In the genomic region with DNA sequence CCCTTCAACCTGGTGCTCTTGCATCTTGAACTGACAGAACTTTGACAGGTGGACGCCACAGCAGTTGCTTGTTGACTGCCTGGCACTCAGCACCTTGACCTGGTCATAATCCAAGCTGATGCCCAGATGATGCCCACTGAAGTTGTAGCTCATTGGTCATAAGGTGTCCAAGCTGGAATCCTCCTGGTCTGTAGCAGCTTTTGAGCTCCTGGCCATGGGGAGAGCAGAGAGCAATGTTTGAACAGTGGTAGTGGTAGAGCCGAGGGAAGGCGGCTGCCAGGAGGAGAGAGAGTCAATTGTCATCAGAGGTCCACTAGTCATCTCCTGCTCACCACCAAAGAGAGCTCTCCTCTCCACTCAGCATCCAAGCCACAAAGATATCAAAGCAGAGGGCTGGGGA, we compare ENCODE assay signal across 18 cellular contexts. TPM values are rescaled to one million over a fixed set of nuclear protein-coding genes. Genes with fewer than 3 reads are reported as not detected.
"Had no signal": no experiment of that assay in that cellular context is flagged by ENCODE, and none has a peak within 500 bp of the region (broad histone marks: within the 10 kb centered on the region; RNA-seq: fewer than 3 reads in every experiment).

No MANE protein-coding gene starts in this region.

- H3K36me3 Mint-ChIP-seq: WTC11 had no signal

- H3K4me3 Mint-ChIP-seq: activated naive CD8-positive, alpha-beta T cell treated with anti-CD3 and anti-CD28 coated beads, Interleukin-2, amount 10 ng/mL, durations not matched to agents 7 days and 5 days; effector memory CD8-positive, alpha-beta T cell; nephron; WTC11 had no signal

- H3K27me3 Mint-ChIP-seq: activated naive CD8-positive, alpha-beta T cell treated with anti-CD3 and anti-CD28 coated beads, Interleukin-2, amount 10 ng/mL, durations not matched to agents 7 days and 5 days; effector memory CD8-positive, alpha-beta T cell had no signal

- H3K4me1 Mint-ChIP-seq: WTC11 had no signal

- ATAC-seq: body of pancreas; effector memory CD8-positive, alpha-beta T cell; foreskin keratinocyte; lower lobe of right lung; sciatic nerve; WTC11 had no signal

- H3K9me3 Mint-ChIP-seq: activated naive CD8-positive, alpha-beta T cell treated with anti-CD3 and anti-CD28 coated beads, Interleukin-2, amount 10 ng/mL, durations not matched to agents 7 days and 5 days; effector memory CD8-positive, alpha-beta T cell; nephron; WTC11 had no signal

- H3K27ac Mint-ChIP-seq: activated naive CD8-positive, alpha-beta T cell treated with anti-CD3 and anti-CD28 coated beads, Interleukin-2, amount 10 ng/mL, durations not matched to agents 7 days and 5 days; nephron; WTC11 had no signal

- DNase-seq: activated effector memory CD4-positive, alpha-beta T cell treated with anti-CD3 and anti-CD28 coated beads, Interleukin-2, amount 50 U/mL, for 16 hours; activated naive CD8-positive, alpha-beta T cell treated with anti-CD3 and anti-CD28 coated beads, Interleukin-2, amount 10 ng/mL, durations not matched to agents 7 days and 5 days; body of pancreas; dermis blood vessel endothelial cell; effector memory CD8-positive, alpha-beta T cell; foreskin keratinocyte; stimulated activated CD4-positive, alpha-beta T cell treated with anti-CD3 and anti-CD28 coated beads, Interleukin-4, amount 100 ng/mL, for 1 hour; stimulated activated naive CD4-positive, alpha-beta T cell treated with Interleukin-2 at 50 U/mL for 16 hours; transverse colon had no signal

RNA-seq across cellular contexts. Expression of a gene that starts 23.3 kb away (rescaled TPM):
- total RNA-seq: body of pancreas, cardiac septum, hepatocyte, sciatic nerve, smooth muscle cell, transverse colon, WTC11 had no signal

RNA-seq across cellular contexts. Expression of a gene that starts 36.4 kb away (rescaled TPM):
- total RNA-seq: activated naive CD8-positive, alpha-beta T cell treated with anti-CD3 and anti-CD28 coated beads, Interleukin-2, amount 10 ng/mL, durations not matched to agents 7 days and 5 days; body of pancreas; cardiac septum; dermis blood vessel endothelial cell; fibroblast of lung; foreskin keratinocyte; lower lobe of right lung; sciatic nerve; SJSA1; smooth muscle cell; transverse colon; WTC11 had no signal
